ENCODE assay signal across 9 cellular contexts in the genomic region with DNA sequence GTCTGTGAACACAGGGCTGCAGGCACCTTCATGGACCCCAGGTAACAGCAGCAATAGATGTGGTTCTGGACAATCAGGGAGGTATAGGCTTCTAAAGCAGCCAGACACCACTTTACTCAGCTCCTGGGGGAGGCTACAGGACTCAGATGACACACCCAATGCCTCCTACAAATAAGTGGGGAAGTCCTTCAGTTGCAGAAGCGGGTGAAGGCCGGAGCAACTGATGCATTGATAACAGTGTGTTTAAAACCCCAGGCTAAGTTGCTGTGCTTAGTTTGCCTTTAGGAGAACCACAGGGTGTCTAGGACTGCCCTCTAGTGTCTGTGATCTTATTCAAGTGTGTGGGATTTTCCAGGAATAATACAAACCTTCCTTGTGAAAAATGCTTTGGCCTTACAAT. TPM values are rescaled to one million over a fixed set of nuclear protein-coding genes. Genes with fewer than 3 reads are reported as not detected.
DNase-seq lines count a peak whose midpoint lies in the region; ATAC-seq, FAIRE-seq and TF ChIP-seq lines count a peak whose summit lies in the region.
"Had no signal": no experiment of that assay in that cellular context is flagged by ENCODE, and none has a peak within 500 bp of the region (broad histone marks: within the 10 kb centered on the region; RNA-seq: fewer than 3 reads in every experiment).

No MANE protein-coding gene starts in this region.

- H3K4me1 Mint-ChIP-seq in effector memory CD8-positive, alpha-beta T cell (ENCODE audit: low read depth in 2 of 2) = no peaks in the 10 kb centered on the region
- H3K4me1 Mint-ChIP-seq: activated naive CD4-positive, alpha-beta T cell treated with anti-CD3 and anti-CD28 coated beads, Interleukin-2, amount 50 U/mL, for 24 hours had no signal

- H3K9me3 ChIP-seq in uterus = no peaks in the 10 kb centered on the region

- H3K27ac ChIP-seq in KMS-11 (no peak overlapping the region), uterus (no peak overlapping the region)

- FAIRE-seq in islet of Langerhans (lab: Jason Lieb, UNC) = peak; percentile 53

- no peak overlapping the region for H3K4me3 ChIP-seq in KMS-11 (IDR thresholded peaks at IDR 0.05; ENCODE audit: insufficient read depth, low read depth, low read length)
- H3K4me3 ChIP-seq in astrocyte of the cerebellum (ENCODE audit: low read depth, low read length) = no peak overlapping the region
- no peak overlapping the region for H3K4me3 ChIP-seq in uterus

- no peak overlapping the region for H3K27ac Mint-ChIP-seq in effector memory CD8-positive, alpha-beta T cell
- H3K27ac Mint-ChIP-seq: activated naive CD4-positive, alpha-beta T cell treated with anti-CD3 and anti-CD28 coated beads, Interleukin-2, amount 50 U/mL, for 24 hours had no signal

- no peak overlapping the region for H3K4me2 ChIP-seq in KMS-11

- H2AFZ ChIP-seq in KMS-11 (ENCODE audit: low read depth) = no peak overlapping the region

- DNase-seq in NCI-H446 (lab: John Stamatoyannopoulos, UW) = peak; percentile 6 to 17
- DNase-seq in NCI-H446 treated with DMSO at 0.1 percent for 48 hours (lab: John Stamatoyannopoulos, UW) = no peak
- peak; percentile 52 for DNase-seq in astrocyte of the cerebellum (ENCODE audit: low read depth)
- DNase-seq in uterus = peak in 1 of 2 donors; percentile 31
- DNase-seq in effector memory CD8-positive, alpha-beta T cell = no peak

- no peak for ATAC-seq in effector memory CD8-positive, alpha-beta T cell (replicated peaks)
- ATAC-seq in GM18502 (IDR thresholded peaks at IDR 0.05; ENCODE audit: poor library complexity, unreplicated experiment) = no peak

- H3K27me3 Mint-ChIP-seq in effector memory CD8-positive, alpha-beta T cell = peaks cover 37 to 38% of the 10 kb centered on the region in 2 donors

- H3K27me3 ChIP-seq in KMS-11 (ENCODE audit: insufficient read depth, low read depth) (no peaks in the 10 kb centered on the region), uterus (no peaks in the 10 kb centered on the region)

- in situ Hi-C loops in astrocyte of the cerebellum (cut with HindIII; ENCODE audit: low sequenced_read_pairs) = no loop called here

- TF ChIP-seq POLR2A in uterus (IDR thresholded peaks at IDR 0.05) = no peak

- intact Hi-C loops in uterus (cut with DNase I; ENCODE audit: low total_unique reads) = loop anchor here (5.0 kb wide), 1 partner anchor 293 kb away; no protein-coding TSS in a partner anchor

- no peaks in the 10 kb centered on the region for H3K79me2 ChIP-seq in KMS-11 (ENCODE audit: insufficient read depth, low read depth)

- TF ChIP-seq CTCF in KMS-11 (conservative IDR thresholded peaks at IDR 0.05; ENCODE audit: low read depth, low read length) (peak; percentile 56; the same call in 1 of the 2 replicates), astrocyte of the cerebellum (IDR thresholded peaks at IDR 0.05; ENCODE audit: low read depth, low read length, missing control alignments) (peak; percentile 69), uterus (IDR thresholded peaks at IDR 0.05) (peak; percentile 49 to 69 (median 65))

- no peaks in the 10 kb centered on the region for H4K20me1 ChIP-seq in KMS-11 (ENCODE audit: insufficient read depth)

- H3K9me3 Mint-ChIP-seq in effector memory CD8-positive, alpha-beta T cell = peaks cover 0 to 1% of the 10 kb centered on the region in 2 donors

- H3K4me1 ChIP-seq in KMS-11 (ENCODE audit: low read depth, poor library complexity, severe bottlenecking) (peaks cover 6% of the 10 kb centered on the region), uterus (no peaks in the 10 kb centered on the region)

- no peak overlapping the region for H3K4me3 Mint-ChIP-seq in effector memory CD8-positive, alpha-beta T cell
- H3K4me3 Mint-ChIP-seq: activated naive CD4-positive, alpha-beta T cell treated with anti-CD3 and anti-CD28 coated beads, Interleukin-2, amount 50 U/mL, for 24 hours had no signal

- H3K9ac ChIP-seq in KMS-11 = no peak overlapping the region

- H3K36me3 Mint-ChIP-seq in effector memory CD8-positive, alpha-beta T cell (ENCODE audit: insufficient read depth) = no peaks in the 10 kb centered on the region
- H3K36me3 Mint-ChIP-seq: activated naive CD4-positive, alpha-beta T cell treated with anti-CD3 and anti-CD28 coated beads, Interleukin-2, amount 50 U/mL, for 24 hours had no signal

- H3K36me3 ChIP-seq in KMS-11 (ENCODE audit: insufficient read depth) = no peaks in the 10 kb centered on the region
- H3K36me3 ChIP-seq in uterus = no peaks in the 10 kb centered on the region

RNA-seq across cellular contexts. Expression of a gene that starts 5.9 kb away (rescaled TPM):
- 10 to 100 TPM in 2 of 4 donors, 1 to 10 TPM in 2; 9.4 to 64.8 (median 28.1) TPM for total RNA-seq in uterus

Comparison
In these comparisons a context has a peak if more than half of its experiments do, and no peak if none do; other contexts are left out.
1. DNase-seq: peak in NCI-H446 (2 of 2) and astrocyte of the cerebellum (single experiment); none in NCI-H446 treated with DMSO at 0.1 percent for 48 hours (single experiment) and effector memory CD8-positive, alpha-beta T cell (0 of 3).
2. Peak in every context shown above with its lines, with median percentiles within 50 percentile points of each other: CTCF ChIP-seq.